23 cellular contexts compared by ENCODE assay signal in the genomic region with DNA sequence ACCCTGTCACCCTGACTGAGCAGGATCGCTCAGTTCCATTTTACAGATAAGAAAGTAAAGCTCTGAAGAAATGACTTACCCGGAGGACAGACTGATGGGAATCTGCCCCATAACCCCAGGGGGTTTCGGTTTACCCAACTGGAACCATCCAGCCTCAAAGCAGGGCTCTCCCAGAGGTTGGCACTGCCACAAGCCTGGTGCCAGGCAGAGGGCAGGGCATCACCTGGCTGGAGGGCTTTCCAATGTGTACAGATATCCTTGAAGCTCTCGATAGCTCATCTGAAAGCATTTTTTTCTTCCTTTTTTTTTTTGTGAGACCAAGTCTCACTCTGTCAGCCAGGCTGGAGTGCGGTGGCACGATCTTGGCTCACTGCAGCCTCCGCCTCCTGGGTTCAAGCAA. TPM values are rescaled to one million over a fixed set of nuclear protein-coding genes. Genes with fewer than 3 reads are reported as not detected.
"Had no signal": no experiment of that assay in that cellular context is flagged by ENCODE, and none has a peak within 500 bp of the region (broad histone marks: within the 10 kb centered on the region; RNA-seq: fewer than 3 reads in every experiment).

No MANE protein-coding gene starts in this region.

- H3K27ac ChIP-seq: ascending aorta, body of pancreas had no signal

- FAIRE-seq: bronchial epithelial cell, RCC 7860, TTC549 had no signal

- DNase-seq: activated CD4-positive, alpha-beta memory T cell treated with anti-CD3 and anti-CD28 coated beads, Interleukin-2, amount 10 ng/mL, durations not matched to agents 7 days and 5 days; activated CD4-positive, alpha-beta T cell treated with anti-CD3 and anti-CD28 coated beads for 36 hours; activated CD4-positive, alpha-beta T cell treated with anti-CD3 and anti-CD28 coated beads, Interleukin-2, amount 50 U/mL, for 1 hour; activated naive CD4-positive, alpha-beta T cell treated with anti-CD3 and anti-CD28 coated beads, Interleukin-2, amount 50 U/mL, for 16 hours; activated naive CD8-positive, alpha-beta T cell treated with anti-CD3 and anti-CD28 coated beads, Interleukin-2, amount 10 ng/mL, durations not matched to agents 7 days and 5 days; amniotic stem cell; body of pancreas; IMR-90; Kasumi-1; KBM-7; NCI-H1105 treated with DMSO at 0.1 percent for 48 hours; NCI-H1436 treated with DMSO at 0.1 percent for 48 hours; NCI-H187; NCI-H2171; NCI-H2227 treated with DMSO at 0.1 percent for 48 hours; NCI-H774; NK-92 treated with Interleukin-12 subunit alpha and Interleukin-12 subunit beta, amount 100 ng/mL, for 24 hours; T-helper 2 cell; T1000 had no signal

- H3K4me1 ChIP-seq: ascending aorta, body of pancreas had no signal

- ATAC-seq: activated CD4-positive, alpha-beta T cell treated with anti-CD3 and anti-CD28 coated beads for 36 hours; body of pancreas had no signal

- H3K27me3 ChIP-seq: ascending aorta, body of pancreas had no signal

- H3K4me3 ChIP-seq: ascending aorta, body of pancreas had no signal

- H3K36me3 ChIP-seq: ascending aorta had no signal

- H3K9me3 ChIP-seq: ascending aorta, body of pancreas had no signal

RNA-seq across cellular contexts. Expression of a gene that starts 33.2 kb away (rescaled TPM):
- total RNA-seq: activated naive CD8-positive, alpha-beta T cell treated with anti-CD3 and anti-CD28 coated beads, Interleukin-2, amount 10 ng/mL, durations not matched to agents 7 days and 5 days; IMR-90 had no signal
- polyA plus RNA-seq: IMR-90 had no signal
